8 cellular contexts compared by ENCODE assay signal in the genomic region with DNA sequence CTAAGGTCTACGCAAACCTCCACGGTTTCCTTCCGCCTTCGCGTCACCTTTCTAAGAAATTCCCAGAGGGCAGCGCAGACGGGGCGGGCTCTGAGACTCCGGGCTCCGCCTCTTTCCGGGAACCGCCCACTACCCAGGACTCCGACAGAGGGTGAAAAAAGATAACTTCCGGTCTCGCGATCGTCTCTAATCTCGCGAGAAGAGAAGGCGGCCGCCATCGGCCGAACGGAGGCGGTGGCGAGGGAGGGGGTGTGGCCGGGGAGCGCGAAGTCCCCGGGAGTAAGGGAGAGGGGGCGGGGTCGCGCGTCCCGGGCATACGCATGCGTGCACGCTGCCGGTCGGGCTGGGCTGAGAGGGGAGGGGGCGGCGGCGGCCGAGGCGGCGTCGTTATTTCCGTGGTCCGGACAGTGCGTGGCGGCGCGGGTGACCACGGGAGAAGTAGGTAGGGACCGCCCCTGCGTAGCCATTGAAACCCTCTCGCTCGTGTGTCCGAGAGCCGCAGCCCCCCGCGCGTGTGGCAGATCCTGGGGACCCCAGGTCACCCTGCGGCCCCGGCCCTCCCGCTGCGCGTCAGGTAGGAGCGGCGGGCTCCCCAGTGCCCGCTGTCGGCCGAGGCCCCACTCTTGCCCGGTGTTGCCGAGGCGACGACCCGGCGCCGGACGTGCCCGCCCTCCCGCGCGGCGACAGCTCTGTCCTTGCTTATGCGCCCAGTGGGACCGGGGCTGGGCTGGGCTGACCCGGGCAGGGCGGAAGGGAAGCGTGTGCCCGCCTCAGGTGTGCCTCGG. TPM values are rescaled to one million over a fixed set of nuclear protein-coding genes. Genes with fewer than 3 reads are reported as not detected.
DNase-seq lines count a peak whose midpoint lies in the region; ATAC-seq and TF ChIP-seq lines count a peak whose summit lies in the region.

TSS of gene NAA35 (plus strand) at position 315 of the 785 bp plus-strand sequence. CDS start 1,014 bp downstream, outside the sequence.

- peaks cover under 1% of the 10 kb centered on the region; the same call in 1 of the 2 replicates for H3K36me3 ChIP-seq in BJ (ENCODE audit: control insufficient read depth, insufficient read depth, low read length)

- no peaks in the 10 kb centered on the region for H3K9me3 Mint-ChIP-seq in activated CD4-positive, alpha-beta T cell treated with anti-CD3 and anti-CD28 coated beads, Interleukin-2, amount 10 ng/mL, durations not matched to agents 7 days and 5 days

- H3K27me3 Mint-ChIP-seq in activated CD4-positive, alpha-beta T cell treated with anti-CD3 and anti-CD28 coated beads, Interleukin-2, amount 10 ng/mL, durations not matched to agents 7 days and 5 days: no peaks in the 10 kb centered on the region

- H3K27ac Mint-ChIP-seq in activated CD4-positive, alpha-beta T cell treated with anti-CD3 and anti-CD28 coated beads, Interleukin-2, amount 10 ng/mL, durations not matched to agents 7 days and 5 days: peak within 1 kb of the TSS; percentile 94

- H3K4me3 ChIP-seq in BJ (ENCODE audit: low read depth, low read length) (peak within 1 kb of the TSS; percentile 96), coronary artery (peak within 1 kb of the TSS; percentile 85)

- CTCF ChIA-PET in BJ (lab: Yijun Ruan, JAX): interaction anchor here (1.0 to 1.1 kb wide), 2 partner anchors 10 to 162 kb away, joined by 3 read pairs; no protein-coding TSS in a partner anchor
- CTCF ChIA-PET in activated CD4-positive, alpha-beta T cell treated with anti-CD3 and anti-CD28 coated beads, Interleukin-2, amount 10 ng/mL, durations not matched to agents 7 days and 5 days (lab: Charles Lee): interaction anchor here (1.2 to 1.3 kb wide), 2 partner anchors 9 to 17 kb away, joined by 3 to 4 read pairs; no protein-coding TSS in a partner anchor

- DNase-seq in BJ (ENCODE audit: low read depth) (peak; percentile 90), NCI-H69 (lab: John Stamatoyannopoulos, UW) (peak; percentile 99), coronary artery (ENCODE audit: low spot score) (peak; percentile 99), left colon (peak; percentile 98 to 99)
- peak; percentile 99 for DNase-seq in activated CD4-positive, alpha-beta T cell treated with anti-CD3 and anti-CD28 coated beads, Interleukin-2, amount 10 ng/mL, durations not matched to agents 7 days and 5 days
- peak; percentile 98 for DNase-seq in stimulated activated CD4-positive, alpha-beta T cell treated with anti-CD3 and anti-CD28 coated beads, Interleukin-1b, Interleukin-23, amount 100 ng/mL, for 48 hours

- H3K4me1 Mint-ChIP-seq in activated CD4-positive, alpha-beta T cell treated with anti-CD3 and anti-CD28 coated beads, Interleukin-2, amount 10 ng/mL, durations not matched to agents 7 days and 5 days: peaks cover 21% of the 10 kb centered on the region

- H3K27ac ChIP-seq in coronary artery: peak within 1 kb of the TSS; percentile 93 to 94

- intact Hi-C loops in left colon (cut with DNase I, micrococcal nuclease): no loop called here

- POLR2A ChIA-PET in BJ (lab: Charles Lee): no interaction called here
- POLR2A ChIA-PET in activated CD4-positive, alpha-beta T cell treated with anti-CD3 and anti-CD28 coated beads, Interleukin-2, amount 10 ng/mL, durations not matched to agents 7 days and 5 days (lab: Charles Lee): no interaction called here

- TF ChIP-seq CTCF in BJ (IDR thresholded peaks at IDR 0.05; ENCODE audit: insufficient read depth, low read depth, low read length): 0 out of 2 replicates have a peak, but pooled peaks have one; percentile 20
- TF ChIP-seq CTCF in coronary artery (IDR thresholded peaks at IDR 0.05): no peak

- ATAC-seq in GM19328 (IDR thresholded peaks at IDR 0.05; ENCODE audit: unreplicated experiment): peak; percentile 89
- ATAC-seq in HG03520 (IDR thresholded peaks at IDR 0.05; ENCODE audit: unreplicated experiment): peak; percentile 86
- ATAC-seq in left colon: peak; percentile 89

- peaks cover 2% of the 10 kb centered on the region for H3K36me3 Mint-ChIP-seq in activated CD4-positive, alpha-beta T cell treated with anti-CD3 and anti-CD28 coated beads, Interleukin-2, amount 10 ng/mL, durations not matched to agents 7 days and 5 days (ENCODE audit: low read depth)

- no peaks in the 10 kb centered on the region for H3K27me3 ChIP-seq in BJ (ENCODE audit: control insufficient read depth, insufficient read depth, low read length)

- H3K4me3 Mint-ChIP-seq in activated CD4-positive, alpha-beta T cell treated with anti-CD3 and anti-CD28 coated beads, Interleukin-2, amount 10 ng/mL, durations not matched to agents 7 days and 5 days: no peak within 1 kb of the TSS

RNA-seq across cellular contexts. Expression of gene NAA35, which starts in this region (rescaled TPM):
- polyA plus RNA-seq in BJ (2011; rRNA removed): 9.8 and 16.0 TPM in 2 replicates
- polyA minus RNA-seq in BJ (2011; rRNA and poly(A)+ RNA removed): 7.5 and 8.9 TPM in 2 replicates
- total RNA-seq in activated CD4-positive, alpha-beta T cell treated with anti-CD3 and anti-CD28 coated beads, Interleukin-2, amount 10 ng/mL, durations not matched to agents 7 days and 5 days: 10 to 100 TPM; 20.9 to 22.4 TPM
- 10 to 100 TPM; 34.0 to 38.9 TPM for total RNA-seq in left colon

Comparison
In these comparisons a context has a peak if more than half of its experiments do, and no peak if none do; other contexts are left out.
1. Peak in every context shown above with its lines: DNase-seq, ATAC-seq, H3K4me3 ChIP-seq and H3K27ac ChIP-seq.